ENCODE assay signal across 1 cellular context in genomic region chr12:6450869-6451347, GRCh38.
TF ChIP-seq lines count a peak whose summit lies in the region.

No MANE protein-coding gene starts in this region.

TF ChIP-seq in liver, 16 proteins besides CTCF, POLR2A, EP300 and RAD21 (continued from another document):
- TF ChIP-seq, protein P1, sequence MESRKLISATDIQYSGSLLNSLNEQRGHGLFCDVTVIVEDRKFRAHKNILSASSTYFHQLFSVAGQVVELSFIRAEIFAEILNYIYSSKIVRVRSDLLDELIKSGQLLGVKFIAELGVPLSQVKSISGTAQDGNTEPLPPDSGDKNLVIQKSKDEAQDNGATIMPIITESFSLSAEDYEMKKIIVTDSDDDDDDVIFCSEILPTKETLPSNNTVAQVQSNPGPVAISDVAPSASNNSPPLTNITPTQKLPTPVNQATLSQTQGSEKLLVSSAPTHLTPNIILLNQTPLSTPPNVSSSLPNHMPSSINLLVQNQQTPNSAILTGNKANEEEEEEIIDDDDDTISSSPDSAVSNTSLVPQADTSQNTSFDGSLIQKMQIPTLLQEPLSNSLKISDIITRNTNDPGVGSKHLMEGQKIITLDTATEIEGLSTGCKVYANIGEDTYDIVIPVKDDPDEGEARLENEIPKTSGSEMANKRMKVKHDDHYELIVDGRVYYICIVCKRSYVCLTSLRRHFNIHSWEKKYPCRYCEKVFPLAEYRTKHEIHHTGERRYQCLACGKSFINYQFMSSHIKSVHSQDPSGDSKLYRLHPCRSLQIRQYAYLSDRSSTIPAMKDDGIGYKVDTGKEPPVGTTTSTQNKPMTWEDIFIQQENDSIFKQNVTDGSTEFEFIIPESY (IDR thresholded peaks at IDR 0.05): no peak
